In genomic region chr1:182786223-182787001, GRCh38 we compare ENCODE assay signal across 1 cellular context.
TF ChIP-seq lines count a peak whose summit lies in the region.

No MANE protein-coding gene starts in this region.

TF ChIP-seq in IMR-90, 13 proteins besides CTCF, POLR2A, EP300 and RAD21:
- TF ChIP-seq SMC3 (IDR thresholded peaks at IDR 0.05; ENCODE audit: low read depth, low read length): peak; percentile 52
- 0 out of 2 replicates have a peak, but pooled peaks have one; percentile 8 for TF ChIP-seq CEBPB (IDR thresholded peaks at IDR 0.05; ENCODE audit: low read depth, low read length)
- no peak for TF ChIP-seq ELK1 (IDR thresholded peaks at IDR 0.05; ENCODE audit: borderline replicate concordance, low read depth, low read length)
- TF ChIP-seq MAFK (IDR thresholded peaks at IDR 0.05; ENCODE audit: low read depth, low read length): no peak
- no peak for TF ChIP-seq RFX5 (IDR thresholded peaks at IDR 0.05; ENCODE audit: low read depth, low read length)
- TF ChIP-seq USF2 (IDR thresholded peaks at IDR 0.05; ENCODE audit: low read depth, low read length): no peak
